ENCODE assay signal across 1 cellular context in genomic region chr22:28911777-28912669, GRCh38.
TF ChIP-seq lines count a peak whose summit lies in the region.

No MANE protein-coding gene starts in this region.

TF ChIP-seq in K562, 482 proteins besides CTCF, POLR2A, EP300 and RAD21 (continued from another document):
- TF ChIP-seq RHOXF2B (CRISPR knock-in tag; conservative IDR thresholded peaks at IDR 0.05) (no peak), ZBED1 (IDR thresholded peaks at IDR 0.05) (no peak), ELF2 (CRISPR knock-in tag; IDR thresholded peaks at IDR 0.05) (no peak), ETV1 (tag; conservative IDR thresholded peaks at IDR 0.05; ENCODE audit: low read depth) (peak; percentile 31; the same call in 1 of the 2 replicates), NR2F6 (CRISPR knock-in tag; IDR thresholded peaks at IDR 0.05) (no peak), AFF4 (CRISPR knock-in tag; IDR thresholded peaks at IDR 0.05) (no peak), MEIS2 (IDR thresholded peaks at IDR 0.05; ENCODE audit: partially characterized antibody) (peak; percentile 41), ZBTB2 (IDR thresholded peaks at IDR 0.05) (no peak), SETDB1 (IDR thresholded peaks at IDR 0.05; ENCODE audit: low read length) (no peak), PKNOX1 (IDR thresholded peaks at IDR 0.05) (0 out of 2 replicates have a peak, but pooled peaks have one; percentile 23)
